ENCODE assay signal across 13 cellular contexts in the genomic region with DNA sequence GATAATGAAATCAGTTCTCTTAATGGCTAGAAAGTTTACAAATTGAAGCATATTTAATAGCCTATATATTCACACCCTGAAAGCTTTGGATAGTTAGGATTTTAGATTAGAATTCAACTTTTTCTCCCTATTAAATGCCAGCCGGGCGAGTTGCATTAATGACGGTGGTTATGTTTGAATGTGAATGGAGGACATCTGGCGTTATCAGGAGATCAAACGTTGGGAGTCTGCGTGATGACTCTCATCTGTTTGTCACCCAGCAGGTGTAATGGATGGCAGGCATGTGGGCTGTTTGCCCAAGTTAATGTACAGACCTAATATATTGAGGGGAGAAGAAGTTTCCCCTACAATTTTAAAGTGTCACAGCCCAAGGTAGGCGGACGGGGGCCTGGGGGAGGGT.
DNase-seq lines count a peak whose midpoint lies in the region; ATAC-seq and TF ChIP-seq lines count a peak whose summit lies in the region.
"Had no signal": no experiment of that assay in that cellular context is flagged by ENCODE, and none has a peak within 500 bp of the region (broad histone marks: within the 10 kb centered on the region; RNA-seq: fewer than 3 reads in every experiment).

No MANE protein-coding gene starts in this region.

- no peak for TF ChIP-seq CTCF in neural progenitor cell (IDR thresholded peaks at IDR 0.05)
- TF ChIP-seq CTCF in MM.1S (IDR thresholded peaks at IDR 0.05; ENCODE audit: low read length) = no peak
- no peak for TF ChIP-seq CTCF in lower lobe of right lung (IDR thresholded peaks at IDR 0.05)

- DNase-seq in Ammon's horn (ENCODE audit: low spot score) (peak; percentile 11), SHP77 treated with DMSO at 0.1 percent for 48 hours (lab: John Stamatoyannopoulos, UW) (peak; percentile 9), neural progenitor cell (ENCODE audit: low spot score) (no peak), MM.1S (no peak), middle frontal gyrus (ENCODE audit: extremely low spot score, low spot score) (no peak), lower lobe of right lung (no peak)
- DNase-seq: C1 segment of cervical spinal cord, DND-41, NCI-H1694 treated with DMSO at 0.1 percent for 48 hours, NCI-H345, NCI-H774 had no signal

- H3K4me2 ChIP-seq in neural progenitor cell = peak overlapping the region; percentile 77
- no peak overlapping the region for H3K4me2 ChIP-seq in MM.1S (ENCODE audit: low read depth, low read length)

- H3F3A ChIP-seq in neural progenitor cell (ENCODE audit: low read depth) (no peaks in the 10 kb centered on the region), MM.1S (ENCODE audit: insufficient read depth, low read length) (no peaks in the 10 kb centered on the region)

- H3K79me2 ChIP-seq in neural progenitor cell (ENCODE audit: low read depth) (no peaks in the 10 kb centered on the region), MM.1S (ENCODE audit: low read length) (no peaks in the 10 kb centered on the region)

- H2AFZ ChIP-seq in neural progenitor cell (replicated peaks) (no peak overlapping the region), MM.1S (ENCODE audit: low read length) (no peak overlapping the region)

- H3K4me3 ChIP-seq in HUES48 (ENCODE audit: low read depth, low read length) (no peak overlapping the region), neural progenitor cell (peak overlapping the region; percentile 33), MM.1S (ENCODE audit: low read length) (no peak overlapping the region), lower lobe of right lung (no peak overlapping the region)
- H3K4me3 ChIP-seq: K562 had no signal

- H3K27me3 Mint-ChIP-seq in neural progenitor cell (ENCODE audit: insufficient read depth, low read depth) = peaks cover 3% of the 10 kb centered on the region

- peaks cover 6% of the 10 kb centered on the region for H3K9me3 Mint-ChIP-seq in neural progenitor cell

- H3K9me2 ChIP-seq in MM.1S (replicated peaks; ENCODE audit: insufficient read depth, low read length) = no peaks in the 10 kb centered on the region

- peaks cover 38% of the 10 kb centered on the region for H3K4me1 Mint-ChIP-seq in neural progenitor cell

- H3K36me3 ChIP-seq in HUES48 (ENCODE audit: control insufficient read depth, insufficient read depth, low read length) (no peaks in the 10 kb centered on the region), neural progenitor cell (no peaks in the 10 kb centered on the region), MM.1S (replicated peaks; ENCODE audit: insufficient read depth, low read length) (no peaks in the 10 kb centered on the region), lower lobe of right lung (no peaks in the 10 kb centered on the region)

- H3K9me3 ChIP-seq in HUES48 (ENCODE audit: control insufficient read depth, insufficient read depth, low read length) (no peaks in the 10 kb centered on the region), neural progenitor cell (ENCODE audit: low read depth) (no peaks in the 10 kb centered on the region), MM.1S (replicated peaks; ENCODE audit: insufficient read depth, low read length) (no peaks in the 10 kb centered on the region), lower lobe of right lung (no peaks in the 10 kb centered on the region)

- ATAC-seq in lower lobe of right lung = no peak
- ATAC-seq: K562 had no signal

- no peaks in the 10 kb centered on the region for H4K20me1 ChIP-seq in neural progenitor cell (ENCODE audit: low read depth)
- no peaks in the 10 kb centered on the region for H4K20me1 ChIP-seq in MM.1S (ENCODE audit: insufficient read depth, low read length)

- peak overlapping the region; percentile 42 for H3K4me3 Mint-ChIP-seq in neural progenitor cell

- H3K36me3 Mint-ChIP-seq in neural progenitor cell = peaks cover 3% of the 10 kb centered on the region

- H3K27me3 ChIP-seq in HUES48 (ENCODE audit: control insufficient read depth, insufficient read depth, low read length) = no peaks in the 10 kb centered on the region
- H3K27me3 ChIP-seq in neural progenitor cell = no peaks in the 10 kb centered on the region
- no peaks in the 10 kb centered on the region for H3K27me3 ChIP-seq in MM.1S (replicated peaks; ENCODE audit: insufficient read depth, low read length)
- H3K27me3 ChIP-seq in lower lobe of right lung (ENCODE audit: low read depth) = no peaks in the 10 kb centered on the region

- H3K27ac ChIP-seq in HUES48 (ENCODE audit: low read depth, low read length) (peak overlapping the region; percentile 64), neural progenitor cell (peak overlapping the region; percentile 91), MM.1S (ENCODE audit: low read length) (no peak overlapping the region), lower lobe of right lung (no peak overlapping the region)

- peak overlapping the region; percentile 99 for H3K27ac Mint-ChIP-seq in neural progenitor cell

- H3K4me1 ChIP-seq in HUES48 (ENCODE audit: control insufficient read depth, insufficient read depth, low read length) (peaks cover 14% of the 10 kb centered on the region), neural progenitor cell (peaks cover 44% of the 10 kb centered on the region), MM.1S (ENCODE audit: low read length) (no peaks in the 10 kb centered on the region), lower lobe of right lung (no peaks in the 10 kb centered on the region)

- H3K9ac ChIP-seq in HUES48 (ENCODE audit: low read depth, low read length) = no peak overlapping the region
- no peak overlapping the region for H3K9ac ChIP-seq in neural progenitor cell
- no peak overlapping the region for H3K9ac ChIP-seq in MM.1S (ENCODE audit: low read length)

- intact Hi-C loops in lower lobe of right lung (cut with DNase I) = no loop called here

Comparison
In these comparisons a context has a peak if more than half of its experiments do, and no peak if none do; other contexts are left out.
1. DNase-seq: peak in Ammon's horn (single experiment) and SHP77 treated with DMSO at 0.1 percent for 48 hours (single experiment); none in neural progenitor cell (single experiment), MM.1S (single experiment), middle frontal gyrus (single experiment) and lower lobe of right lung (single experiment).
2. H3K27ac ChIP-seq: peak in HUES48 (single experiment) and neural progenitor cell (single experiment); none in MM.1S (single experiment) and lower lobe of right lung (single experiment).